8 cellular contexts compared by ENCODE assay signal in the genomic region with DNA sequence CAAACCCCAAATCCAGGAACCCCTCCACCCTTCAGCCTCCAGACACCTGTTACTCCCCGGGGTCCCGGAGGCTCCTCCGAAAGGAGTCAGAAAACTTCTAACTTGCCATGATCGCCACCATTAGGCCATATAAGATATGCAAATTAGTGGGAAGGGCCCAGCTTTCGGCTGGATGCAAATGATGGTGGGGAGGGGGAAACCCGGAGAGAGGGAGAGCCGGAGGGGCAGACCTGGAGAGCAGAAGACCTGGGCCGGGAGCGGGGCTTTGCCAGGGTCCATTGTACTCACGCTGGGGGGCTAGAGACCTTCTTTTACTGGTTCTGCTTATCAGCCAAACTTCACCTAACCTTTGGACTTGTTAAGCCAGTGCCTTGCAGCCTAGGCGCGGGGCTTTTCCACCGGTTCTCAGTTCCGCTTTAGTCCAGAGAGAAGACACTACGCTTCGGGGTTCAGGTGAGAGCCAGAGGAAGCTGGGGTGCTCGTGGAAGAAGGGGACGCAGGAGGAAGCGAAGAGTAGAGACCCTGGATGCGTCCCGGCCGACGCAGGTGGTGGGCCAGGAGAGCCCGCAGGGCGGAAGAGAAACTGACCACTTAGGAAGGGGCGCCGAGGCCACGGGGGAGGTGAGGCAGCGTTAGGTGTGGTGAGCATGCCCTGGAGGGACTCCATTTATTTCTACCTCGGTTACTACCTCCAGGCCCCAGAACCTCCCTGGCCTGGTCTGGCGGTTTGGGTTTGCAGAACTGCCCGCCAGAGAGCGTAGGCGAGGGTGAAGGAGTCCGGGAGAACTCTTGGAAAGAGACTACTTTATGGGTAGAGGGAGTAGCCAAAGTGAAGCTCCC. TPM values are rescaled to one million over a fixed set of nuclear protein-coding genes. Genes with fewer than 3 reads are reported as not detected.
DNase-seq lines count a peak whose midpoint lies in the region; ATAC-seq and TF ChIP-seq lines count a peak whose summit lies in the region.

A gene with protein sequence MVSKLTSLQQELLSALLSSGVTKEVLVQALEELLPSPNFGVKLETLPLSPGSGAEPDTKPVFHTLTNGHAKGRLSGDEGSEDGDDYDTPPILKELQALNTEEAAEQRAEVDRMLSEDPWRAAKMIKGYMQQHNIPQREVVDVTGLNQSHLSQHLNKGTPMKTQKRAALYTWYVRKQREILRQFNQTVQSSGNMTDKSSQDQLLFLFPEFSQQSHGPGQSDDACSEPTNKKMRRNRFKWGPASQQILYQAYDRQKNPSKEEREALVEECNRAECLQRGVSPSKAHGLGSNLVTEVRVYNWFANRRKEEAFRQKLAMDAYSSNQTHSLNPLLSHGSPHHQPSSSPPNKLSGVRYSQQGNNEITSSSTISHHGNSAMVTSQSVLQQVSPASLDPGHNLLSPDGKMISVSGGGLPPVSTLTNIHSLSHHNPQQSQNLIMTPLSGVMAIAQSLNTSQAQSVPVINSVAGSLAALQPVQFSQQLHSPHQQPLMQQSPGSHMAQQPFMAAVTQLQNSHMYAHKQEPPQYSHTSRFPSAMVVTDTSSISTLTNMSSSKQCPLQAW (minus strand): TSS at position 99 of the 840 bp plus-strand sequence. CDS start 175 bp downstream, outside the sequence.

- in situ Hi-C loops in GM13977 (cut with MboI; ENCODE audit: low pct_unique_long_range_greater_than_20kb, low sequenced_read_pairs, unreplicated experiment) = no loop called here

- no TSS peak for BruUV-seq in HCT116 (replicated peaks; lab: Mats Ljungman, UMichigan)

- H3K4me2 ChIP-seq in HCT116 (ENCODE audit: low read length) = peak within 1 kb of the TSS; percentile 81

- intact Hi-C loops in HCT116 (cut with micrococcal nuclease) = loop anchor here (5.0 kb wide), 1 partner anchor 38 kb away; no protein-coding TSS in a partner anchor
- intact Hi-C loops in mucosa of descending colon (cut with DNase I, micrococcal nuclease) = no loop called here

- no peak for TF ChIP-seq POLR2A in HCT116 (IDR thresholded peaks at IDR 0.05; ENCODE audit: borderline replicate concordance, extremely low read depth, insufficient read depth, insufficient read length)

- H3K27ac ChIP-seq in HCT116 (ENCODE audit: low read depth, low read length) (peak within 1 kb of the TSS; percentile 76), right atrium auricular region (no peak within 1 kb of the TSS)

- H4K20me1 ChIP-seq in HCT116 (ENCODE audit: insufficient read depth) = no peaks in the 10 kb centered on the region

- peaks cover 0 to 7% of the 10 kb centered on the region in 2 experiments; a peak in 2 of 4 replicates for H3K4me1 ChIP-seq in HCT116 (ENCODE audit: control insufficient read depth in 1 of 2, insufficient read depth in 2 of 2, low read length in 2 of 2)
- peaks cover 12% of the 10 kb centered on the region for H3K4me1 ChIP-seq in mucosa of descending colon (ENCODE audit: low read depth)
- H3K4me1 ChIP-seq in right atrium auricular region = peaks cover 0 to 37% of the 10 kb centered on the region in 2 donors

- H3K27me3 ChIP-seq in HCT116 (ENCODE audit: insufficient read depth, low read length) (no peaks in the 10 kb centered on the region), right atrium auricular region (peaks cover 33 to 48% of the 10 kb centered on the region in 2 donors)

- H2AFZ ChIP-seq in HCT116 (ENCODE audit: low read depth, low read length, poor library complexity, severe bottlenecking) = no peak within 1 kb of the TSS

- H3K9ac ChIP-seq in HCT116 (ENCODE audit: low read length) = peak within 1 kb of the TSS; percentile 70

- DNase-seq in GM13977 (ENCODE audit: low spot score) = peak; percentile 85
- no peak for DNase-seq in HCT116 (ENCODE audit: low read depth, low spot score)
- peak; percentile 33 to 34 for DNase-seq in activated T-cell treated with anti-CD3 and anti-CD28 coated beads, Interleukin-2, amount 50 U/mL, for 48 hours
- peak; percentile 74 to 82 (median 80) for DNase-seq in mucosa of descending colon
- no peak for DNase-seq in NCI-H2171 treated with DMSO at 0.1 percent for 48 hours (lab: John Stamatoyannopoulos, UW)
- DNase-seq in right atrium auricular region (ENCODE audit: low spot score) = no peak
- DNase-seq in NCI-H510A treated with DMSO at 0.1 percent for 48 hours (lab: John Stamatoyannopoulos, UW) = no peak
- DNase-seq in activated effector memory CD4-positive, alpha-beta T cell treated with Interleukin-2 at 50 U/mL for 16 hours = no peak

- TF ChIP-seq CTCF in GM13977 (IDR thresholded peaks at IDR 0.05; ENCODE audit: extremely low read depth, insufficient read depth, missing control alignments) (no peak), HCT116 (IDR thresholded peaks at IDR 0.05 in 2 of 3, conservative IDR thresholded peaks at IDR 0.05 in 1 of 3; ENCODE audit: borderline replicate concordance in 1 of 3, insufficient read depth in 1 of 3, low read depth in 2 of 3, low read length in 2 of 3) (no peak), mucosa of descending colon (IDR thresholded peaks at IDR 0.05) (no peak), right atrium auricular region (IDR thresholded peaks at IDR 0.05) (no peak)

- CTCF ChIA-PET in HCT116 (lab: Charles Lee) = interaction anchor here (0.9 to 1.2 kb wide), 3 partner anchors 26 to 73 kb away, joined by 3 read pairs; no protein-coding TSS in a partner anchor

- H3K79me2 ChIP-seq in HCT116 (ENCODE audit: insufficient read depth, low read length) = peaks cover 30% of the 10 kb centered on the region

- H3K9me3 ChIP-seq in HCT116 (ENCODE audit: control insufficient read depth in 1 of 2, insufficient read depth in 1 of 2, low read depth in 1 of 2, low read length in 2 of 2) (no peaks in the 10 kb centered on the region), mucosa of descending colon (no peaks in the 10 kb centered on the region), right atrium auricular region (no peaks in the 10 kb centered on the region)

- peak within 1 kb of the TSS; percentile 54 to 62 for H3K4me3 ChIP-seq in HCT116 (replicated peaks in 1 of 2; ENCODE audit: low read depth in 1 of 2, low read length in 2 of 2)
- peak within 1 kb of the TSS; percentile 56 for H3K4me3 ChIP-seq in mucosa of descending colon
- H3K4me3 ChIP-seq in right atrium auricular region = peak within 1 kb of the TSS in 1 of 2 donors; percentile 35

- ATAC-seq in HCT116 = peak; percentile 24; the same call in 1 of the 2 replicates
- peak; percentile 63 for ATAC-seq in mucosa of descending colon

- RAD21 ChIA-PET in HCT116 (lab: Charles Lee; ENCODE audit: low non-redundant PET in 1 of 2, low total read pairs in 2 of 2, uncharacterized antibody in 2 of 2, unreplicated experiment in 2 of 2) = no interaction called here

- POLR2A ChIA-PET in HCT116 (lab: Charles Lee) = no interaction called here

- no peak for TF ChIP-seq RAD21 in HCT116 (IDR thresholded peaks at IDR 0.05; ENCODE audit: low read depth)

- no peaks in the 10 kb centered on the region for H3K9me2 ChIP-seq in HCT116 (ENCODE audit: insufficient read depth)

- H3K36me3 ChIP-seq in HCT116 (ENCODE audit: control insufficient read depth in 1 of 2, insufficient read depth in 2 of 2, low read length in 2 of 2) = no peaks in the 10 kb centered on the region
- no peaks in the 10 kb centered on the region for H3K36me3 ChIP-seq in mucosa of descending colon (ENCODE audit: low read depth)
- H3K36me3 ChIP-seq in right atrium auricular region = no peaks in the 10 kb centered on the region

TF ChIP-seq in HCT116, 20 proteins besides CTCF, POLR2A, EP300 and RAD21:
- peak; percentile 53 for TF ChIP-seq POLR2AphosphoS5 (IDR thresholded peaks at IDR 0.05; ENCODE audit: low read depth, low read length)
- TF ChIP-seq, protein P1, sequence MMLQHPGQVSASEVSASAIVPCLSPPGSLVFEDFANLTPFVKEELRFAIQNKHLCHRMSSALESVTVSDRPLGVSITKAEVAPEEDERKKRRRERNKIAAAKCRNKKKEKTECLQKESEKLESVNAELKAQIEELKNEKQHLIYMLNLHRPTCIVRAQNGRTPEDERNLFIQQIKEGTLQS (IDR thresholded peaks at IDR 0.05) = no peak

RNA-seq across cellular contexts. Expression of the gene that starts here (rescaled TPM):
- total RNA-seq in HCT116 (2021; ENCODE audit: unreplicated experiment) (3.6 TPM), mucosa of descending colon (10 to 100 TPM; 21.1 to 54.6 (median 34.8) TPM), right atrium auricular region (not detected)
- polyA plus RNA-seq in HCT116 (2012) = 4.2 and 5.0 TPM in 2 replicates

Comparison
In these comparisons a context has a peak if more than half of its experiments do, and no peak if none do; other contexts are left out.
1. DNase-seq: peak in GM13977 (single experiment), activated T-cell treated with anti-CD3 and anti-CD28 coated beads, Interleukin-2, amount 50 U/mL, for 48 hours (2 of 2) and mucosa of descending colon (3 of 3); none in HCT116 (single experiment), NCI-H2171 treated with DMSO at 0.1 percent for 48 hours (single experiment), right atrium auricular region (single experiment), NCI-H510A treated with DMSO at 0.1 percent for 48 hours (single experiment) and activated effector memory CD4-positive, alpha-beta T cell treated with Interleukin-2 at 50 U/mL for 16 hours (single experiment).